ENCODE assay signal across 23 cellular contexts in genomic region chr7:15938153-15938552, GRCh38.
"Had no signal": no experiment of that assay in that cellular context is flagged by ENCODE, and none has a peak within 500 bp of the region (broad histone marks: within the 10 kb centered on the region; RNA-seq: fewer than 3 reads in every experiment).

No MANE protein-coding gene starts in this region.

- H3K9me3 ChIP-seq: colonic mucosa, gastrocnemius medialis, lower lobe of right lung, pancreas, right lobe of liver, stomach, thyroid gland had no signal

- H3K4me1 ChIP-seq: colonic mucosa, gastrocnemius medialis, lower lobe of right lung, pancreas, right lobe of liver, stomach, thyroid gland had no signal

- ATAC-seq: esophagus mucosa; gastrocnemius medialis; left cardiac atrium; left ventricle myocardium superior; naive thymus-derived CD8-positive, alpha-beta T cell; pancreas; right lobe of liver; stimulated activated effector memory CD8-positive, alpha-beta T cell treated with anti-CD3 and anti-CD28 coated beads, Interleukin-12 subunit alpha, Interleukin-12 subunit beta, amount 100 ng/mL, for 72 hours had no signal

- H3K4me3 ChIP-seq: colonic mucosa, gastrocnemius medialis, lower lobe of right lung, pancreas, right lobe of liver, stomach, thyroid gland had no signal

- H3K27ac ChIP-seq: colonic mucosa, epithelial cell of prostate, gastrocnemius medialis, lower lobe of right lung, pancreas, right lobe of liver, stomach, thyroid gland had no signal

- H3K27me3 ChIP-seq: colonic mucosa, gastrocnemius medialis, pancreas, right lobe of liver, stomach, thyroid gland had no signal

- DNase-seq: colonic mucosa; effector CD8-positive, alpha-beta T cell; endodermal cell; foreskin fibroblast; gastrocnemius medialis; head of caudate nucleus; kidney; left cardiac atrium; left ventricle myocardium superior; lower lobe of right lung; naive thymus-derived CD8-positive, alpha-beta T cell; occipital lobe; pancreas; right lobe of liver; stimulated activated CD4-positive, alpha-beta T cell treated with anti-CD3 and anti-CD28 coated beads, Interleukin-2, amount 100 ng/mL, for 24 hours; stimulated activated CD4-positive, alpha-beta T cell treated with anti-CD3 and anti-CD28 coated beads, Interleukin-4, amount 100 ng/mL, for 24 hours; stimulated activated naive CD4-positive, alpha-beta T cell treated with Interleukin-2 at 50 U/mL for 16 hours; stomach; thyroid gland; trophoblast cell had no signal

- FAIRE-seq: kidney, pancreas had no signal

- H3K36me3 ChIP-seq: colonic mucosa, gastrocnemius medialis, lower lobe of right lung, pancreas, right lobe of liver, stomach, thyroid gland had no signal
